1 cellular context compared by ENCODE assay signal in genomic region chr6:98657764-98658163, GRCh38.
A peak's percentile ranks its signal among the peaks of the same experiment; 100 is the strongest.
TF ChIP-seq lines count a peak whose summit lies in the region.

No MANE protein-coding gene starts in this region.

TF ChIP-seq in K562, 482 proteins besides CTCF, POLR2A, EP300 and RAD21 (continued from another document):
- TF ChIP-seq ATF6 (CRISPR knock-in tag; IDR thresholded peaks at IDR 0.05) (no peak), ZNF668 (CRISPR knock-in tag; IDR thresholded peaks at IDR 0.05) (no peak), FOXJ2 (tag; IDR thresholded peaks at IDR 0.05) (no peak), ELF4 (CRISPR knock-in tag; IDR thresholded peaks at IDR 0.05) (no peak), CEBPB (tag; IDR thresholded peaks at IDR 0.05) (peak; percentile 91), FOSL1 (tag; conservative IDR thresholded peaks at IDR 0.05) (no peak), CEBPZ (IDR thresholded peaks at IDR 0.05; ENCODE audit: borderline replicate concordance, low read depth, low read length) (no peak), CBX3 (IDR thresholded peaks at IDR 0.05; ENCODE audit: borderline replicate concordance in 1 of 2, low read length in 2 of 2) (no peak), SNIP1 (IDR thresholded peaks at IDR 0.05; ENCODE audit: low read depth) (no peak), ZBTB12 (CRISPR knock-in tag; IDR thresholded peaks at IDR 0.05) (no peak), MIER1 (IDR thresholded peaks at IDR 0.05; ENCODE audit: low read depth) (0 out of 2 replicates have a peak, but pooled peaks have one; percentile 34), EHMT2 (IDR thresholded peaks at IDR 0.05) (peak; percentile 89), RBM39 (optimal IDR thresholded peaks at IDR 0.05; ENCODE audit: low read depth, low read length) (no peak), IRF9 (tag; IDR thresholded peaks at IDR 0.05) (0 out of 2 replicates have a peak, but pooled peaks have one; percentile 8), ZNF584 (CRISPR knock-in tag; IDR thresholded peaks at IDR 0.05; ENCODE audit: low read depth) (no peak), GABPB2 (CRISPR knock-in tag; conservative IDR thresholded peaks at IDR 0.05) (no peak), ZNF639 (CRISPR knock-in tag; conservative IDR thresholded peaks at IDR 0.05 in 1 of 2, IDR thresholded peaks at IDR 0.05 in 1 of 2) (no peak), PRMT5 (CRISPR knock-in tag; IDR thresholded peaks at IDR 0.05) (0 out of 2 replicates have a peak, but pooled peaks have one; percentile 59)
